Comparison of ENCODE assay signal across 1 cellular context in genomic region chr16:72877374-72878028, GRCh38.
TF ChIP-seq lines count a peak whose summit lies in the region.

No MANE protein-coding gene starts in this region.

TF ChIP-seq in GM23338, 12 proteins besides CTCF, POLR2A, EP300 and RAD21 (continued from another document):
- TF ChIP-seq ZNF462 (CRISPR knock-in tag; IDR thresholded peaks at IDR 0.05) (no peak), ZNF114 (CRISPR knock-in tag; IDR thresholded peaks at IDR 0.05) (no peak), POLR2AphosphoS5 (IDR thresholded peaks at IDR 0.05; ENCODE audit: low read depth) (no peak)
